In genomic region chr1:107277022-107277421, GRCh38 we compare ENCODE assay signal across 8 cellular contexts.
A peak's percentile ranks its signal among the peaks of the same experiment; 100 is the strongest.
DNase-seq lines count a peak whose midpoint lies in the region; ATAC-seq and TF ChIP-seq lines count a peak whose summit lies in the region.

No MANE protein-coding gene starts in this region.

- no peaks in the 10 kb centered on the region for H3K4me1 ChIP-seq in left ventricle myocardium inferior
- no peaks in the 10 kb centered on the region for H3K4me1 ChIP-seq in right atrium auricular region
- H3K4me1 ChIP-seq in body of pancreas = no peaks in the 10 kb centered on the region

- no peak overlapping the region for H3K4me3 ChIP-seq in left ventricle myocardium inferior
- no peak overlapping the region for H3K4me3 ChIP-seq in right atrium auricular region
- no peak overlapping the region for H3K4me3 ChIP-seq in body of pancreas

- no peak for DNase-seq in left ventricle myocardium inferior
- no peak for DNase-seq in right atrium auricular region (ENCODE audit: low spot score)
- peak; percentile 9 for DNase-seq in NCI-H2171 (lab: John Stamatoyannopoulos, UW)
- peak; percentile 11 to 23 (median 17) for DNase-seq in body of pancreas
- peak; percentile 75 for DNase-seq in left kidney (ENCODE audit: low read depth, low spot score)
- no peak for DNase-seq in NCI-H2081 treated with DMSO at 0.1 percent for 48 hours (lab: John Stamatoyannopoulos, UW)
- no peak for DNase-seq in GM20000 (ENCODE audit: low spot score)
- no peak for DNase-seq in Right ventricle myocardium superior

- intact Hi-C loops in left ventricle myocardium inferior (cut with micrococcal nuclease) = no loop called here
- intact Hi-C loops in body of pancreas (cut with DNase I) = no loop called here
- intact Hi-C loops in Right ventricle myocardium superior (cut with DNase I) = no loop called here

- ATAC-seq in body of pancreas (no peak), Right ventricle myocardium superior (ENCODE audit: poor library complexity) (no peak)

- no peak for TF ChIP-seq POLR2A in body of pancreas (IDR thresholded peaks at IDR 0.05)

- H3K9me3 ChIP-seq in left ventricle myocardium inferior (replicated peaks) = no peaks in the 10 kb centered on the region
- no peaks in the 10 kb centered on the region for H3K9me3 ChIP-seq in right atrium auricular region
- no peaks in the 10 kb centered on the region for H3K9me3 ChIP-seq in body of pancreas

- H3K27me3 ChIP-seq in left ventricle myocardium inferior (ENCODE audit: low read depth) (no peaks in the 10 kb centered on the region), right atrium auricular region (no peaks in the 10 kb centered on the region), body of pancreas (no peaks in the 10 kb centered on the region)

- 10 to 15% methylated on average over 4 of the region's 4 CpGs for WGBS in body of pancreas, 2 donors

- no peaks in the 10 kb centered on the region for H3K36me3 ChIP-seq in left ventricle myocardium inferior
- no peaks in the 10 kb centered on the region for H3K36me3 ChIP-seq in right atrium auricular region
- H3K36me3 ChIP-seq in body of pancreas (replicated peaks in 1 of 2; ENCODE audit: insufficient read depth in 1 of 2, low read depth in 2 of 2) = no peaks in the 10 kb centered on the region

- no peak overlapping the region for H3K27ac ChIP-seq in left ventricle myocardium inferior (replicated peaks)
- no peak overlapping the region for H3K27ac ChIP-seq in right atrium auricular region
- H3K27ac ChIP-seq in body of pancreas = no peak overlapping the region

- TF ChIP-seq CTCF in left ventricle myocardium inferior (IDR thresholded peaks at IDR 0.05; ENCODE audit: borderline replicate concordance) (peak; percentile 40), right atrium auricular region (IDR thresholded peaks at IDR 0.05) (peak in 1 of 2 donors; percentile 41), body of pancreas (IDR thresholded peaks at IDR 0.05) (peak in 5 of 7 experiments; percentile 11 to 33 (median 24)), GM20000 (IDR thresholded peaks at IDR 0.05; ENCODE audit: extremely low read depth, missing control alignments) (no peak)

Comparison
In these comparisons a context has a peak if more than half of its experiments do, and no peak if none do; other contexts are left out.
1. DNase-seq: peak in NCI-H2171 (single experiment), body of pancreas (4 of 4) and left kidney (single experiment); none in left ventricle myocardium inferior (single experiment), right atrium auricular region (single experiment), NCI-H2081 treated with DMSO at 0.1 percent for 48 hours (single experiment), GM20000 (single experiment) and Right ventricle myocardium superior (single experiment).